In the genomic region with DNA sequence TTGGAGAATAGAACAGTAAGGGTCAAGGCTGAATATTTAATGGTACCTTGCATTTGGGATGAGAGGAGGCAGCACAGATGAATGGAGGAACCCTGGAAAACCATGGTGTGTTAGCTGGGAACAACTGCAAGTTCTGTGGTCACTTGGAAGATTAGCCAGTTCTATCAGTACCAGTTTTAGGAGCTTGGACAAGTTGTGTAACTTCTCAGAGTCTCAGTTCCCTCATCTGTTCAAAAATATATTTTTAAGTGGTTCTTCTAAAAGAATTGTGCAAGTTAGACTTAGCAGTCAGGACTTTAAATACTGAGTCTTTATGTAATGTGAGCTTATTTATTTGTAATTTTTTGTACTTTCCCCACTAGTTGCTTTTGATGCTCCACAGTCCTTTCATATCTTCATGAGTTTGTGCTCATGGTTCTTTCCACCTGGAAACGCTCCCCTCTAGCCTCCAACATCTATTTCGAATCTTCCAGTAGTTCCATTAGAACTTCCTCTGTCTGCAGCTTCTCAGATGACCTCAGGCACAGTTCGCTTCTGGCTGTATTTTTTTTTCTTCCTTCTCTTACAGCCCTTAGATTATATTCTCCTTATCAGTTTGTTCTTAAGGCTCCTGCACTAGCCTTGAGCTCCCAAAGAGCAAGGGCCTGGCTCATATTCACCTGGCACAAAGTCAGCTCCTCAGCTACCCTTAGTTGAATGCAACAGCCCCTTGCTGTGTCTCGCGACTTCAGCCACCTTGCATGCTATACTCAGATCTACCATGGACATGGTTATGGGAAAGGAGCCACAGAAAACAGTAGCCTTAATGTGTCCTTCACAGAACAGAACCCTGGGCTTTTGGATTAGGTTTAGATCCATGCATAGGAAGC, we compare ENCODE assay signal across 17 cellular contexts. TPM values are rescaled to one million over a fixed set of nuclear protein-coding genes. Genes with fewer than 3 reads are reported as not detected.
DNase-seq lines count a peak whose midpoint lies in the region; ATAC-seq and TF ChIP-seq lines count a peak whose summit lies in the region.
"Had no signal": no experiment of that assay in that cellular context is flagged by ENCODE, and none has a peak within 500 bp of the region (broad histone marks: within the 10 kb centered on the region; RNA-seq: fewer than 3 reads in every experiment).

No MANE protein-coding gene starts in this region.

- H3K4me1 ChIP-seq in CD4-positive, alpha-beta memory T cell (ENCODE audit: insufficient read depth, low read length), result peaks cover 29% of the 10 kb centered on the region
- H3K4me1 ChIP-seq in adrenal gland (replicated peaks in 1 of 2), result peaks cover 18 to 50% of the 10 kb centered on the region in 2 donors
- peaks cover 25% of the 10 kb centered on the region for H3K4me1 ChIP-seq in OCI-LY7 (ENCODE audit: insufficient read depth, low read length, poor library complexity, severe bottlenecking)
- H3K4me1 ChIP-seq: right lobe of liver had no signal

- DNase-seq in CD4-positive, alpha-beta memory T cell, result no peak
- DNase-seq in NOMO-1 treated with DMSO at 0.1 percent for 48 hours (lab: John Stamatoyannopoulos, UW; ENCODE audit: unreplicated experiment) (peak; percentile 91), adrenal gland (no peak), OCI-LY7 (ENCODE audit: low spot score) (no peak), RKO (ENCODE audit: low spot score) (no peak)
- DNase-seq in natural killer cell treated with Interleukin-12 subunit alpha and Interleukin-12 subunit beta and Interleukin-15 and Interleukin-18, amount 100 ng/mL, for 72 hours (ENCODE audit: low spot score), result no peak
- DNase-seq: CD8-positive, alpha-beta T cell; heart right ventricle; left colon; NCI-H1092 treated with DMSO at 0.1 percent for 48 hours; right lobe of liver; stimulated activated CD4-positive, alpha-beta T cell treated with anti-CD3 and anti-CD28 coated beads, Interleukin-4, amount 100 ng/mL, for 24 hours; stimulated activated naive CD4-positive, alpha-beta T cell had no signal

- H3K27ac ChIP-seq in CD4-positive, alpha-beta memory T cell (ENCODE audit: low read depth, low read length), result no peak overlapping the region
- H3K27ac ChIP-seq in adrenal gland (peak overlapping the region in 3 of 5 donors; percentile 14 to 63 (median 30)), OCI-LY7 (ENCODE audit: low read depth, low read length, poor library complexity, severe bottlenecking) (no peak overlapping the region)
- H3K27ac ChIP-seq: right lobe of liver had no signal

- no peak overlapping the region for H3K4me2 ChIP-seq in OCI-LY7 (ENCODE audit: low read length)

- no TSS peak for BruUV-seq in OCI-LY7 (replicated peaks; lab: Mats Ljungman, UMichigan)

- no peak for TF ChIP-seq POLR2A in adrenal gland (IDR thresholded peaks at IDR 0.05)

- CTCF ChIA-PET in CD4-positive, alpha-beta memory T cell (lab: Charles Lee; ENCODE audit: partially characterized antibody), result interaction anchor here (0.8 to 5.0 kb wide), 11 partner anchors 10 to 191 kb away, joined by 3 to 44 read pairs (median 5); partner anchors contain the start of gene ITPR1
- CTCF ChIA-PET in OCI-LY7 (lab: Charles Lee; ENCODE audit: unreplicated experiment), result interaction anchor here (0.7 kb wide), 1 partner anchor 12 kb away, joined by 3 read pairs; no protein-coding TSS in a partner anchor

- no peaks in the 10 kb centered on the region for H3K36me3 ChIP-seq in CD4-positive, alpha-beta memory T cell (ENCODE audit: insufficient read depth, low read length)
- H3K36me3 ChIP-seq in adrenal gland (replicated peaks in 1 of 2), result no peaks in the 10 kb centered on the region
- H3K36me3 ChIP-seq in OCI-LY7 (ENCODE audit: insufficient read depth, low read length), result peaks cover 64% of the 10 kb centered on the region
- H3K36me3 ChIP-seq: right lobe of liver had no signal

- peaks cover 7% of the 10 kb centered on the region for H3K79me2 ChIP-seq in OCI-LY7 (ENCODE audit: insufficient read depth, low read depth, low read length)

- no peaks in the 10 kb centered on the region for H3K9me2 ChIP-seq in OCI-LY7 (ENCODE audit: insufficient read depth, low read length)

- TF ChIP-seq CTCF in adrenal gland (IDR thresholded peaks at IDR 0.05), result no peak
- no peak for TF ChIP-seq CTCF in OCI-LY7 (conservative IDR thresholded peaks at IDR 0.05; ENCODE audit: low read length)

- H3K4me3 Mint-ChIP-seq in CD4-positive, alpha-beta memory T cell, result peak overlapping the region in 1 of 8 donors; percentile 31
- peak overlapping the region; percentile 67 for H3K4me3 Mint-ChIP-seq in natural killer cell treated with Interleukin-12 subunit alpha and Interleukin-12 subunit beta and Interleukin-15 and Interleukin-18, amount 100 ng/mL, for 72 hours

- peak overlapping the region in 6 of 7 donors; percentile 61 to 86 (median 84) for H3K27ac Mint-ChIP-seq in CD4-positive, alpha-beta memory T cell
- peak overlapping the region; percentile 74 to 95 for H3K27ac Mint-ChIP-seq in natural killer cell treated with Interleukin-12 subunit alpha and Interleukin-12 subunit beta and Interleukin-15 and Interleukin-18, amount 100 ng/mL, for 72 hours

- no peak overlapping the region for H3K4me3 ChIP-seq in CD4-positive, alpha-beta memory T cell (ENCODE audit: low read length in 2 of 2)
- H3K4me3 ChIP-seq in adrenal gland, result no peak overlapping the region
- no peak overlapping the region for H3K4me3 ChIP-seq in OCI-LY7 (ENCODE audit: low read depth, low read length, poor library complexity, severe bottlenecking)
- H3K4me3 ChIP-seq: esophagus muscularis mucosa, right lobe of liver had no signal

- no peaks in the 10 kb centered on the region for H3K27me3 ChIP-seq in CD4-positive, alpha-beta memory T cell (ENCODE audit: insufficient read depth, low read length)
- no peaks in the 10 kb centered on the region for H3K27me3 ChIP-seq in adrenal gland
- H3K27me3 ChIP-seq: esophagus muscularis mucosa, heart right ventricle, right lobe of liver had no signal

- H3K9me3 ChIP-seq in CD4-positive, alpha-beta memory T cell (ENCODE audit: control insufficient read depth in 1 of 2, low read length in 2 of 2), result no peaks in the 10 kb centered on the region
- H3K9me3 ChIP-seq in adrenal gland (replicated peaks in 1 of 3) (no peaks in the 10 kb centered on the region), OCI-LY7 (ENCODE audit: low read length) (no peaks in the 10 kb centered on the region)
- H3K9me3 ChIP-seq: esophagus muscularis mucosa, heart right ventricle, right lobe of liver had no signal

- intact Hi-C loops in CD4-positive, alpha-beta memory T cell (cut with micrococcal nuclease), result no loop called here
- intact Hi-C loops in adrenal gland (cut with DNase I) (no loop called here), OCI-LY7 (cut with micrococcal nuclease; ENCODE audit: unreplicated experiment) (no loop called here)

- no peaks in the 10 kb centered on the region for H3K9me3 Mint-ChIP-seq in CD4-positive, alpha-beta memory T cell
- no peaks in the 10 kb centered on the region for H3K9me3 Mint-ChIP-seq in natural killer cell treated with Interleukin-12 subunit alpha and Interleukin-12 subunit beta and Interleukin-15 and Interleukin-18, amount 100 ng/mL, for 72 hours
- H3K9me3 Mint-ChIP-seq: activated naive CD4-positive, alpha-beta T cell treated with anti-CD3 and anti-CD28 coated beads, Interleukin-2, amount 50 U/mL, for 72 hours; CD8-positive, alpha-beta T cell had no signal

- H3K4me1 Mint-ChIP-seq in CD4-positive, alpha-beta memory T cell, result peaks cover 18 to 45% (median 31%) of the 10 kb centered on the region in 4 donors
- H3K4me1 Mint-ChIP-seq in natural killer cell treated with Interleukin-12 subunit alpha and Interleukin-12 subunit beta and Interleukin-15 and Interleukin-18, amount 100 ng/mL, for 72 hours (ENCODE audit: low read depth in 2 of 2), result peaks cover 31 to 37% of the 10 kb centered on the region in 2 donors

- H3K36me3 Mint-ChIP-seq in CD4-positive, alpha-beta memory T cell, result peaks cover 22 to 25% of the 10 kb centered on the region in 2 donors
- H3K36me3 Mint-ChIP-seq in natural killer cell treated with Interleukin-12 subunit alpha and Interleukin-12 subunit beta and Interleukin-15 and Interleukin-18, amount 100 ng/mL, for 72 hours, result no peaks in the 10 kb centered on the region

- H2AFZ ChIP-seq in OCI-LY7 (ENCODE audit: low read length), result no peak overlapping the region

- H3K27me3 Mint-ChIP-seq in CD4-positive, alpha-beta memory T cell, result no peaks in the 10 kb centered on the region
- no peaks in the 10 kb centered on the region for H3K27me3 Mint-ChIP-seq in natural killer cell treated with Interleukin-12 subunit alpha and Interleukin-12 subunit beta and Interleukin-15 and Interleukin-18, amount 100 ng/mL, for 72 hours

- ATAC-seq in natural killer cell treated with Interleukin-12 subunit alpha and Interleukin-12 subunit beta and Interleukin-15 and Interleukin-18, amount 100 ng/mL, for 72 hours, result no peak
- ATAC-seq in HG03045 (IDR thresholded peaks at IDR 0.05; ENCODE audit: unreplicated experiment), result no peak
- ATAC-seq: activated naive CD4-positive, alpha-beta T cell treated with anti-CD3 and anti-CD28 coated beads, Interleukin-2, amount 50 U/mL, for 72 hours; CD8-positive, alpha-beta T cell; heart right ventricle; left colon; Panc1 had no signal

- POLR2A ChIA-PET in CD4-positive, alpha-beta memory T cell (lab: Charles Lee; ENCODE audit: partially characterized antibody), result interaction anchor here (0.8 to 10.4 kb wide), 3 partner anchors 27 to 53 kb away, joined by 3 to 106 read pairs (median 3); partner anchors contain the start of genes ITPR1 and SUMF1
- POLR2A ChIA-PET in OCI-LY7 (lab: Charles Lee), result interaction anchor here (0.5 to 2.0 kb wide), 8 partner anchors 9 to 221 kb away, joined by 3 to 6 read pairs (median 4); partner anchors contain the start of gene ITPR1

- 0 out of 2 replicates have a peak, but pooled peaks cover under 1% of the 10 kb centered on the region for H4K20me1 ChIP-seq in OCI-LY7 (ENCODE audit: insufficient read depth, low read length)

- WGBS in adrenal gland, 4 donors, result 34 to 43% (median 39%) methylated on average over 5 of the region's 5 CpGs

RNA-seq across cellular contexts. Expression of gene ITPR1, which starts 27.1 kb away (rescaled TPM):
- total RNA-seq in CD4-positive, alpha-beta memory T cell, result 10 to 100 TPM; 72.4 to 72.8 TPM
- 10 to 100 TPM in 1 of 2 donors, 1 to 10 TPM in 1; 6.1 to 16.0 TPM for polyA plus RNA-seq in CD4-positive, alpha-beta memory T cell
- total RNA-seq in adrenal gland (100 to 1,000 TPM in 1 of 8 donors, 10 to 100 TPM in 7; 55.8 to 110 (median 82.0) TPM), OCI-LY7 (2022) (104 and 133 TPM in 2 replicates)
- polyA plus RNA-seq in adrenal gland, result 10 to 100 TPM; 21.6 to 71.4 (median 24.9) TPM
- 100 to 1,000 TPM; 119 to 177 TPM for total RNA-seq in natural killer cell treated with Interleukin-12 subunit alpha and Interleukin-12 subunit beta and Interleukin-15 and Interleukin-18, amount 100 ng/mL, for 72 hours
- total RNA-seq in OCI-LY7 (2014; rRNA removed; shearing (Covaris generic)), result 84.4 and 87.4 TPM in 2 replicates

RNA-seq across cellular contexts. Expression of gene SUMF1, which starts 53.2 kb away (rescaled TPM):
- 10 to 100 TPM; 13.9 to 14.9 TPM for total RNA-seq in CD4-positive, alpha-beta memory T cell
- polyA plus RNA-seq in CD4-positive, alpha-beta memory T cell, result 10 to 100 TPM; 29.7 to 38.3 TPM
- total RNA-seq in adrenal gland (100 to 1,000 TPM in 1 of 8 donors, 10 to 100 TPM in 7; 27.0 to 109 (median 41.7) TPM), OCI-LY7 (2022) (6.9 and 9.1 TPM in 2 replicates)
- polyA plus RNA-seq in adrenal gland, result 10 to 100 TPM in 2 of 3 donors, 1 to 10 TPM in 1; 8.0 to 23.3 (median 11.5) TPM
- total RNA-seq in natural killer cell treated with Interleukin-12 subunit alpha and Interleukin-12 subunit beta and Interleukin-15 and Interleukin-18, amount 100 ng/mL, for 72 hours, result 10 to 100 TPM; 13.6 to 13.7 TPM
- 11.9 and 12.8 TPM in 2 replicates for total RNA-seq in OCI-LY7 (2014; rRNA removed; shearing (Covaris generic))

Comparison
In these comparisons a context has a peak if more than half of its experiments do, and no peak if none do; other contexts are left out.
1. H3K27ac ChIP-seq: peak in adrenal gland (3 of 5); none in CD4-positive, alpha-beta memory T cell (single experiment) and OCI-LY7 (single experiment).